In the genomic region with DNA sequence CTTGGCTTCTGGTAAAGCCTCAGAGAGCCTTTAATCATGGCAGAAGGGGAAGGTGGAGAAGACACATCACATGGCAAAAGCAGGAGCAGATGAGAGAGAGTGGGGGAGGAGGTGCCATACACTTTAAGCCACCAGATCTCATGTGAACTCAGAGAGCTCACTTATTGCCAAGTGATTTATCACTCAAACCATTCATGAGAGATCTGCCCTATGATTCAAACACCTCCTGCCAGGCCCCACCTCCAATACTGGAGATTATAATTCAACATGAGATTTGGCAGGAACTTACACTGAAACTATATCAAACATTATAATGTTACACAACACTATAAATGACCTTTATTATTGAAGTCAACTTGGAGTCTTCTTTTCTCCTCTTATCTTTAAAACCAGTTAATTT, we compare ENCODE assay signal across 25 cellular contexts. TPM values are rescaled to one million over a fixed set of nuclear protein-coding genes. Genes with fewer than 3 reads are reported as not detected.
"Had no signal": no experiment of that assay in that cellular context is flagged by ENCODE, and none has a peak within 500 bp of the region (broad histone marks: within the 10 kb centered on the region; RNA-seq: fewer than 3 reads in every experiment).

No MANE protein-coding gene starts in this region.

- DNase-seq: colonic mucosa; cortex of kidney; effector CD8-positive, alpha-beta T cell; effector memory CD8-positive, alpha-beta T cell; endodermal cell; erythroblast; esophagus squamous epithelium; foreskin fibroblast; foreskin melanocyte; gastrocnemius medialis; glutamatergic neuron; head of caudate nucleus; heart right ventricle; hippocampal formation; left cardiac atrium; left ventricle myocardium superior; mesendoderm; midbrain; naive B cell had no signal

- H3K36me3 Mint-ChIP-seq: memory B cell, naive B cell had no signal

- H3K36me3 ChIP-seq: colonic mucosa, esophagus squamous epithelium, gastrocnemius medialis, heart right ventricle, left lung, lower lobe of right lung had no signal

- H3K4me3 ChIP-seq: colonic mucosa, esophagus squamous epithelium, gastrocnemius medialis, heart right ventricle, left lung, lower lobe of right lung had no signal

- H3K27ac Mint-ChIP-seq: dendritic cell treated with granulocyte-macrophage colony-stimulating factor and Interleukin-4, amounts not matched to agents 40 ng/mL and 50 ng/mL, for 4 days; effector memory CD8-positive, alpha-beta T cell; endodermal cell; memory B cell; naive B cell had no signal

- H3K4me3 Mint-ChIP-seq: dendritic cell treated with granulocyte-macrophage colony-stimulating factor and Interleukin-4, amounts not matched to agents 40 ng/mL and 50 ng/mL, for 4 days; effector memory CD8-positive, alpha-beta T cell; endodermal cell; memory B cell; naive B cell had no signal

- H3K27me3 Mint-ChIP-seq: dendritic cell treated with granulocyte-macrophage colony-stimulating factor and Interleukin-4, amounts not matched to agents 40 ng/mL and 50 ng/mL, for 4 days; effector memory CD8-positive, alpha-beta T cell; memory B cell; naive B cell had no signal

- H3K4me1 Mint-ChIP-seq: memory B cell, naive B cell had no signal

- H3K9me3 ChIP-seq: colonic mucosa, esophagus squamous epithelium, gastrocnemius medialis, left lung, lower lobe of right lung had no signal

- H3K9me3 Mint-ChIP-seq: dendritic cell treated with granulocyte-macrophage colony-stimulating factor and Interleukin-4, amounts not matched to agents 40 ng/mL and 50 ng/mL, for 4 days had no signal

- H3K4me1 ChIP-seq: colonic mucosa, esophagus squamous epithelium, gastrocnemius medialis, heart right ventricle, left lung, lower lobe of right lung had no signal

- H3K27me3 ChIP-seq: colonic mucosa, esophagus squamous epithelium, gastrocnemius medialis, heart right ventricle, left lung had no signal

- H3K27ac ChIP-seq: colonic mucosa, epithelial cell of prostate, esophagus squamous epithelium, gastrocnemius medialis, heart right ventricle, left lung, lower lobe of right lung had no signal

- ATAC-seq: effector memory CD8-positive, alpha-beta T cell; esophagus mucosa; gastrocnemius medialis; heart right ventricle; left cardiac atrium; left lung; left ventricle myocardium superior; lower lobe of right lung had no signal

RNA-seq across cellular contexts. Expression of a gene that starts 47.9 kb away (rescaled TPM):
- total RNA-seq: esophagus mucosa had no signal
